ENCODE assay signal across 8 cellular contexts in genomic region chr9:131046581-131047202, GRCh38. TPM values are rescaled to one million over a fixed set of nuclear protein-coding genes. Genes with fewer than 3 reads are reported as not detected.
DNase-seq lines count a peak whose midpoint lies in the region; ATAC-seq and TF ChIP-seq lines count a peak whose summit lies in the region.

No MANE protein-coding gene starts in this region.

- no peak overlapping the region for H3K9ac ChIP-seq in PC-3 (ENCODE audit: low read length)

- TF ChIP-seq CTCF in Calu3 (IDR thresholded peaks at IDR 0.05; ENCODE audit: unreplicated experiment), result peak; percentile 79
- TF ChIP-seq CTCF in PC-3 (conservative IDR thresholded peaks at IDR 0.05; ENCODE audit: low read depth, low read length), result peak; percentile 83
- TF ChIP-seq CTCF in esophagus muscularis mucosa (IDR thresholded peaks at IDR 0.05), result peak; percentile 86 to 95 (median 92)

- H3K27ac ChIP-seq in PC-3 (ENCODE audit: low read length), result no peak overlapping the region
- no peak overlapping the region for H3K27ac ChIP-seq in esophagus muscularis mucosa (replicated peaks in 1 of 4)

- peaks cover 4% of the 10 kb centered on the region for H3K36me3 Mint-ChIP-seq in Calu3 (ENCODE audit: insufficient read depth, unreplicated experiment)
- H3K36me3 Mint-ChIP-seq in natural killer cell treated with Interleukin-12 subunit alpha and Interleukin-12 subunit beta and Interleukin-15 and Interleukin-18, amount 100 ng/mL, for 72 hours, result no peaks in the 10 kb centered on the region
- H3K36me3 Mint-ChIP-seq in stimulated activated naive B cell treated with anti-CD40 and anti-IgM and Interleukin-4, amounts not matched to agents 10 μg/mL and 1 μg/mL and 100 μg/mL, for 72 hours, result no peaks in the 10 kb centered on the region

- WGBS in esophagus muscularis mucosa, result 21% methylated on average over 20 of the region's 35 CpGs

- no peak for TF ChIP-seq EP300 in esophagus muscularis mucosa (IDR thresholded peaks at IDR 0.05)

- H3K27ac Mint-ChIP-seq in Calu3 (ENCODE audit: unreplicated experiment), result no peak overlapping the region
- no peak overlapping the region for H3K27ac Mint-ChIP-seq in natural killer cell treated with Interleukin-12 subunit alpha and Interleukin-12 subunit beta and Interleukin-15 and Interleukin-18, amount 100 ng/mL, for 72 hours
- H3K27ac Mint-ChIP-seq in stimulated activated naive B cell treated with anti-CD40 and anti-IgM and Interleukin-4, amounts not matched to agents 10 μg/mL and 1 μg/mL and 100 μg/mL, for 72 hours, result peak overlapping the region; percentile 7

- intact Hi-C loops in Calu3 (cut with micrococcal nuclease; ENCODE audit: unreplicated experiment) (loop anchor here (5.0 kb wide), 1 partner anchor 179 kb away; no protein-coding TSS in a partner anchor), PC-3 (cut with micrococcal nuclease) (loop anchor here (5.0 kb wide), 1 partner anchor 39 kb away; the partner anchor contains the start of gene LAMC3), esophagus muscularis mucosa (cut with DNase I) (loop anchor here (5.0 to 10.0 kb wide), 2 partner anchors 152 to 179 kb away; partner anchors contain the start of gene QRFP)

- no peaks in the 10 kb centered on the region for H3K4me1 Mint-ChIP-seq in Calu3 (ENCODE audit: low read depth, unreplicated experiment)
- no peaks in the 10 kb centered on the region for H3K4me1 Mint-ChIP-seq in natural killer cell treated with Interleukin-12 subunit alpha and Interleukin-12 subunit beta and Interleukin-15 and Interleukin-18, amount 100 ng/mL, for 72 hours (ENCODE audit: low read depth in 2 of 2)
- peaks cover 0 to 8% of the 10 kb centered on the region in 2 donors for H3K4me1 Mint-ChIP-seq in stimulated activated naive B cell treated with anti-CD40 and anti-IgM and Interleukin-4, amounts not matched to agents 10 μg/mL and 1 μg/mL and 100 μg/mL, for 72 hours

- H3K36me3 ChIP-seq in PC-3 (ENCODE audit: low read depth, low read length) (no peaks in the 10 kb centered on the region), esophagus muscularis mucosa (no peaks in the 10 kb centered on the region)

- H3F3A ChIP-seq in PC-3 (ENCODE audit: low read length, unreplicated experiment), result no peaks in the 10 kb centered on the region

- ATAC-seq in HG03135 (IDR thresholded peaks at IDR 0.05; ENCODE audit: unreplicated experiment) (peak; percentile 63), PC-3 (peak; percentile 89), GM21717 (IDR thresholded peaks at IDR 0.05; ENCODE audit: unreplicated experiment) (no peak)
- ATAC-seq in natural killer cell treated with Interleukin-12 subunit alpha and Interleukin-12 subunit beta and Interleukin-15 and Interleukin-18, amount 100 ng/mL, for 72 hours, result peak; percentile 84 to 88
- ATAC-seq in stimulated activated naive B cell treated with anti-CD40 and anti-IgM and Interleukin-4, amounts not matched to agents 10 μg/mL and 1 μg/mL and 100 μg/mL, for 72 hours (replicated peaks), result peak; percentile 80 to 84

- no peak overlapping the region for H3K4me3 ChIP-seq in PC-3 (ENCODE audit: low read length)
- peak overlapping the region in 2 of 4 donors; percentile 14 to 20 for H3K4me3 ChIP-seq in esophagus muscularis mucosa

- BruUV-seq in Calu3 (replicated peaks; lab: Mats Ljungman, UMichigan) (no TSS peak), PC-3 (replicated peaks; lab: Mats Ljungman, UMichigan) (no TSS peak)

- H3K4me1 ChIP-seq in PC-3 (ENCODE audit: insufficient read depth, low read length), result no peaks in the 10 kb centered on the region
- H3K4me1 ChIP-seq in esophagus muscularis mucosa, result peaks cover 0 to 8% (median 6%) of the 10 kb centered on the region in 4 donors

- no peaks in the 10 kb centered on the region for H3K9me3 Mint-ChIP-seq in Calu3 (ENCODE audit: low read depth, unreplicated experiment)
- H3K9me3 Mint-ChIP-seq in natural killer cell treated with Interleukin-12 subunit alpha and Interleukin-12 subunit beta and Interleukin-15 and Interleukin-18, amount 100 ng/mL, for 72 hours, result no peaks in the 10 kb centered on the region
- no peaks in the 10 kb centered on the region for H3K9me3 Mint-ChIP-seq in stimulated activated naive B cell treated with anti-CD40 and anti-IgM and Interleukin-4, amounts not matched to agents 10 μg/mL and 1 μg/mL and 100 μg/mL, for 72 hours

- no peaks in the 10 kb centered on the region for H3K79me2 ChIP-seq in PC-3 (ENCODE audit: low read length)

- H3K4me3 Mint-ChIP-seq in Calu3 (ENCODE audit: low read depth, unreplicated experiment), result no peak overlapping the region
- H3K4me3 Mint-ChIP-seq in natural killer cell treated with Interleukin-12 subunit alpha and Interleukin-12 subunit beta and Interleukin-15 and Interleukin-18, amount 100 ng/mL, for 72 hours, result no peak overlapping the region
- peak overlapping the region in 1 of 2 donors; percentile 52 for H3K4me3 Mint-ChIP-seq in stimulated activated naive B cell treated with anti-CD40 and anti-IgM and Interleukin-4, amounts not matched to agents 10 μg/mL and 1 μg/mL and 100 μg/mL, for 72 hours

- H2AFZ ChIP-seq in PC-3 (ENCODE audit: low read length), result peak overlapping the region; percentile 67

- no peaks in the 10 kb centered on the region for H3K27me3 ChIP-seq in PC-3 (ENCODE audit: low read length)
- H3K27me3 ChIP-seq in esophagus muscularis mucosa, result peaks cover 0 to 10% (median 0%) of the 10 kb centered on the region in 4 donors

- peak; percentile 70 for DNase-seq in Calu3
- DNase-seq in PC-3, result peak; percentile 69
- DNase-seq in activated T-cell treated with anti-CD3 and anti-CD28 coated beads for 24 hours (ENCODE audit: low read depth), result peak; percentile 62
- no peak for DNase-seq in esophagus muscularis mucosa (ENCODE audit: extremely low spot score)
- DNase-seq in natural killer cell treated with Interleukin-12 subunit alpha and Interleukin-12 subunit beta and Interleukin-15 and Interleukin-18, amount 100 ng/mL, for 72 hours (ENCODE audit: low spot score), result peak; percentile 70
- peak; percentile 65 for DNase-seq in stimulated activated naive B cell treated with anti-CD40 and anti-IgM and Interleukin-4, amounts not matched to agents 10 μg/mL and 1 μg/mL and 100 μg/mL, for 72 hours

- H3K27me3 Mint-ChIP-seq in Calu3 (ENCODE audit: unreplicated experiment), result peaks cover 12% of the 10 kb centered on the region
- peaks cover 3 to 7% of the 10 kb centered on the region in 2 donors for H3K27me3 Mint-ChIP-seq in natural killer cell treated with Interleukin-12 subunit alpha and Interleukin-12 subunit beta and Interleukin-15 and Interleukin-18, amount 100 ng/mL, for 72 hours
- peaks cover 4 to 24% of the 10 kb centered on the region in 2 donors for H3K27me3 Mint-ChIP-seq in stimulated activated naive B cell treated with anti-CD40 and anti-IgM and Interleukin-4, amounts not matched to agents 10 μg/mL and 1 μg/mL and 100 μg/mL, for 72 hours

- no peaks in the 10 kb centered on the region for H4K20me1 ChIP-seq in PC-3 (ENCODE audit: low read length)

- no peak for TF ChIP-seq POLR2A in esophagus muscularis mucosa (IDR thresholded peaks at IDR 0.05; ENCODE audit: low read depth)

- H3K9me3 ChIP-seq in PC-3 (ENCODE audit: low read length), result no peaks in the 10 kb centered on the region
- no peaks in the 10 kb centered on the region for H3K9me3 ChIP-seq in esophagus muscularis mucosa

- H3K9me2 ChIP-seq in PC-3 (replicated peaks; ENCODE audit: low read length), result no peaks in the 10 kb centered on the region

- POLR2A ChIA-PET in PC-3 (lab: Charles Lee; ENCODE audit: unreplicated experiment), result no interaction called here

- peak overlapping the region; percentile 64 for H3K4me2 ChIP-seq in PC-3 (ENCODE audit: low read length)

- CTCF ChIA-PET in Calu3 (lab: Charles Lee), result interaction anchor here (0.6 to 2.2 kb wide), 6 partner anchors 11 to 180 kb away, joined by 3 to 7 read pairs (median 4); no protein-coding TSS in a partner anchor
- CTCF ChIA-PET in PC-3 (lab: Charles Lee), result interaction anchor here (0.6 to 1.8 kb wide), 3 partner anchors 18 to 180 kb away, joined by 4 to 7 read pairs (median 6); no protein-coding TSS in a partner anchor

RNA-seq across cellular contexts. Expression of gene LAMC3, which starts 37.7 kb away (rescaled TPM):
- not detected in 2 replicates for total RNA-seq in Calu3 (2022)
- total RNA-seq in PC-3 (2014; rRNA removed), result 4.6 and 6.0 TPM in 2 replicates
- under 1 TPM in 3 of 4 donors, not detected in 1; 0.06 to 0.50 (median 0.34) TPM for total RNA-seq in esophagus muscularis mucosa
- total RNA-seq in natural killer cell treated with Interleukin-12 subunit alpha and Interleukin-12 subunit beta and Interleukin-15 and Interleukin-18, amount 100 ng/mL, for 72 hours, result not detected

RNA-seq across cellular contexts. Expression of gene AIF1L, which starts 49.6 kb away (rescaled TPM):
- total RNA-seq in Calu3 (2022) (24.3 and 27.2 TPM in 2 replicates), PC-3 (2014; rRNA removed) (23.7 and 27.0 TPM in 2 replicates), esophagus muscularis mucosa (10 to 100 TPM in 3 of 4 donors, 1 to 10 TPM in 1; 9.1 to 24.8 (median 19.3) TPM)
- not detected for total RNA-seq in natural killer cell treated with Interleukin-12 subunit alpha and Interleukin-12 subunit beta and Interleukin-15 and Interleukin-18, amount 100 ng/mL, for 72 hours

Comparison
In these comparisons a context has a peak if more than half of its experiments do, and no peak if none do; other contexts are left out.
1. RNA of gene AIF1L, which starts 49.6 kb away (total RNA-seq): 24.3 to 27.2 TPM in Calu3, 23.7 to 27.0 TPM in PC-3 and 9.1 to 24.8 TPM in esophagus muscularis mucosa; not detected in natural killer cell treated with Interleukin-12 subunit alpha and Interleukin-12 subunit beta and Interleukin-15 and Interleukin-18, amount 100 ng/mL, for 72 hours; every median in the first group is over 4 times any median in the second.
2. Peak in every context shown above with its lines, with median percentiles within 50 percentile points of each other: CTCF ChIP-seq.